Comparison of ENCODE assay signal across 1 cellular context in the genomic region with DNA sequence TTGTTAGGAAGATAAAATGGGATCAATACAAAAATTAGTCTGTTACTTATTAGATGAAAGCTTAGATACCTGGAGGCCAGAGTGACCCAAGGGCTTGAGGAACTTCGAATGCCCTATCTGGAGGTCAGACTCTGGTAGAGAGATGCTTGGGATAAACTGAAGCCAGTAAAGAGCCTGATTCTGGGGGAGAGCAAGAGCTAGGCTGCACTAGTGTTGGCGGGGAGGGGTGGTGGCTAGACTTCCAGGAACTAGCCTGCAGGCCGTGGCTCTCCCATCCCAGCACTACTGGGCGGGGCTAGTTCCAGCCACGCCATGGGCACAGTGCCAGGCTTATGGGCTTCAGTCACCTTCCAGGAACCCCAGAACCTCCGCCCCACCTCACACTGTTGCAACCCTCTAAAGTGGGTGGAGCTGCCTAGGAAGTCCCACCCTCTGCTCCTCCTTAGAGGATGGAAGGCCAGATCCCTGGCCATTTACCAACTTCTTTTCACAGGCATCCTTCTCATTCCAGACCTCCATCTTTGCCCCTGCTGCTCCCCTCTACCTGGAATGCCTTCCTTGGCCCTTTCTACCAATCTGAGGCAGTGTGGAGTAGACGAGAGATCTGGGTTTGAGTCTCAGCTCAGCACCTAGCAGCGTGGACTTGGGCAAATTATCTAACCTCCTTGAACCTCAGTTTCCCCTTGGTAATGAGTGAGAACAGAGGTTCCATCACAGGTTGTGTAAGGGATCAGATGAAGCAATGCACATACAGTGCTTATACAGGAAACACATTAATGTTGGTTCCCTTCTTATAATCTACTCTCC.
TF ChIP-seq lines count a peak whose summit lies in the region.

No MANE protein-coding gene starts in this region.

TF ChIP-seq in HepG2, 621 proteins besides CTCF, POLR2A, EP300 and RAD21 (continued from another document):
- TF ChIP-seq GATAD2A (CRISPR knock-in tag; IDR thresholded peaks at IDR 0.05) (no peak), RBM22 (optimal IDR thresholded peaks at IDR 0.05; ENCODE audit: low read length) (no peak), BCL6 (CRISPR knock-in tag; IDR thresholded peaks at IDR 0.05) (peak; percentile 96), SMARCC2 (IDR thresholded peaks at IDR 0.05) (no peak), ZNF33B (CRISPR knock-in tag; IDR thresholded peaks at IDR 0.05) (no peak), ZNF569 (CRISPR knock-in tag; IDR thresholded peaks at IDR 0.05; ENCODE audit: borderline replicate concordance) (no peak), ZNF296 (CRISPR knock-in tag; conservative IDR thresholded peaks at IDR 0.05) (no peak), ELF3 (CRISPR knock-in tag; IDR thresholded peaks at IDR 0.05) (0 out of 2 replicates have a peak, but pooled peaks have one; percentile 25), SRSF1 (optimal IDR thresholded peaks at IDR 0.05; ENCODE audit: low read depth, low read length) (no peak), ZSCAN20 (CRISPR knock-in tag; IDR thresholded peaks at IDR 0.05; ENCODE audit: borderline replicate concordance) (no peak), CHD4 (IDR thresholded peaks at IDR 0.05; ENCODE audit: borderline replicate concordance, low read length) (no peak)
- TF ChIP-seq, protein P1, sequence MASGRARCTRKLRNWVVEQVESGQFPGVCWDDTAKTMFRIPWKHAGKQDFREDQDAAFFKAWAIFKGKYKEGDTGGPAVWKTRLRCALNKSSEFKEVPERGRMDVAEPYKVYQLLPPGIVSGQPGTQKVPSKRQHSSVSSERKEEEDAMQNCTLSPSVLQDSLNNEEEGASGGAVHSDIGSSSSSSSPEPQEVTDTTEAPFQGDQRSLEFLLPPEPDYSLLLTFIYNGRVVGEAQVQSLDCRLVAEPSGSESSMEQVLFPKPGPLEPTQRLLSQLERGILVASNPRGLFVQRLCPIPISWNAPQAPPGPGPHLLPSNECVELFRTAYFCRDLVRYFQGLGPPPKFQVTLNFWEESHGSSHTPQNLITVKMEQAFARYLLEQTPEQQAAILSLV (CRISPR knock-in tag; IDR thresholded peaks at IDR 0.05; ENCODE audit: borderline replicate concordance) = no peak
- TF ChIP-seq, protein P2, sequence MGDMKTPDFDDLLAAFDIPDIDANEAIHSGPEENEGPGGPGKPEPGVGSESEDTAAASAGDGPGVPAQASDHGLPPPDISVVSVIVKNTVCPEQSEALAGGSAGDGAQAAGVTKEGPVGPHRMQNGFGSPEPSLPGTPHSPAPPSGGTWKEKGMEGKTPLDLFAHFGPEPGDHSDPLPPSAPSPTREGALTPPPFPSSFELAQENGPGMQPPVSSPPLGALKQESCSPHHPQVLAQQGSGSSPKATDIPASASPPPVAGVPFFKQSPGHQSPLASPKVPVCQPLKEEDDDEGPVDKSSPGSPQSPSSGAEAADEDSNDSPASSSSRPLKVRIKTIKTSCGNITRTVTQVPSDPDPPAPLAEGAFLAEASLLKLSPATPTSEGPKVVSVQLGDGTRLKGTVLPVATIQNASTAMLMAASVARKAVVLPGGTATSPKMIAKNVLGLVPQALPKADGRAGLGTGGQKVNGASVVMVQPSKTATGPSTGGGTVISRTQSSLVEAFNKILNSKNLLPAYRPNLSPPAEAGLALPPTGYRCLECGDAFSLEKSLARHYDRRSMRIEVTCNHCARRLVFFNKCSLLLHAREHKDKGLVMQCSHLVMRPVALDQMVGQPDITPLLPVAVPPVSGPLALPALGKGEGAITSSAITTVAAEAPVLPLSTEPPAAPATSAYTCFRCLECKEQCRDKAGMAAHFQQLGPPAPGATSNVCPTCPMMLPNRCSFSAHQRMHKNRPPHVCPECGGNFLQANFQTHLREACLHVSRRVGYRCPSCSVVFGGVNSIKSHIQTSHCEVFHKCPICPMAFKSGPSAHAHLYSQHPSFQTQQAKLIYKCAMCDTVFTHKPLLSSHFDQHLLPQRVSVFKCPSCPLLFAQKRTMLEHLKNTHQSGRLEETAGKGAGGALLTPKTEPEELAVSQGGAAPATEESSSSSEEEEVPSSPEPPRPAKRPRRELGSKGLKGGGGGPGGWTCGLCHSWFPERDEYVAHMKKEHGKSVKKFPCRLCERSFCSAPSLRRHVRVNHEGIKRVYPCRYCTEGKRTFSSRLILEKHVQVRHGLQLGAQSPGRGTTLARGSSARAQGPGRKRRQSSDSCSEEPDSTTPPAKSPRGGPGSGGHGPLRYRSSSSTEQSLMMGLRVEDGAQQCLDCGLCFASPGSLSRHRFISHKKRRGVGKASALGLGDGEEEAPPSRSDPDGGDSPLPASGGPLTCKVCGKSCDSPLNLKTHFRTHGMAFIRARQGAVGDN (CRISPR knock-in tag; IDR thresholded peaks at IDR 0.05) = peak; percentile 35; the same call in 1 of the 2 replicates
- TF ChIP-seq, protein P3, sequence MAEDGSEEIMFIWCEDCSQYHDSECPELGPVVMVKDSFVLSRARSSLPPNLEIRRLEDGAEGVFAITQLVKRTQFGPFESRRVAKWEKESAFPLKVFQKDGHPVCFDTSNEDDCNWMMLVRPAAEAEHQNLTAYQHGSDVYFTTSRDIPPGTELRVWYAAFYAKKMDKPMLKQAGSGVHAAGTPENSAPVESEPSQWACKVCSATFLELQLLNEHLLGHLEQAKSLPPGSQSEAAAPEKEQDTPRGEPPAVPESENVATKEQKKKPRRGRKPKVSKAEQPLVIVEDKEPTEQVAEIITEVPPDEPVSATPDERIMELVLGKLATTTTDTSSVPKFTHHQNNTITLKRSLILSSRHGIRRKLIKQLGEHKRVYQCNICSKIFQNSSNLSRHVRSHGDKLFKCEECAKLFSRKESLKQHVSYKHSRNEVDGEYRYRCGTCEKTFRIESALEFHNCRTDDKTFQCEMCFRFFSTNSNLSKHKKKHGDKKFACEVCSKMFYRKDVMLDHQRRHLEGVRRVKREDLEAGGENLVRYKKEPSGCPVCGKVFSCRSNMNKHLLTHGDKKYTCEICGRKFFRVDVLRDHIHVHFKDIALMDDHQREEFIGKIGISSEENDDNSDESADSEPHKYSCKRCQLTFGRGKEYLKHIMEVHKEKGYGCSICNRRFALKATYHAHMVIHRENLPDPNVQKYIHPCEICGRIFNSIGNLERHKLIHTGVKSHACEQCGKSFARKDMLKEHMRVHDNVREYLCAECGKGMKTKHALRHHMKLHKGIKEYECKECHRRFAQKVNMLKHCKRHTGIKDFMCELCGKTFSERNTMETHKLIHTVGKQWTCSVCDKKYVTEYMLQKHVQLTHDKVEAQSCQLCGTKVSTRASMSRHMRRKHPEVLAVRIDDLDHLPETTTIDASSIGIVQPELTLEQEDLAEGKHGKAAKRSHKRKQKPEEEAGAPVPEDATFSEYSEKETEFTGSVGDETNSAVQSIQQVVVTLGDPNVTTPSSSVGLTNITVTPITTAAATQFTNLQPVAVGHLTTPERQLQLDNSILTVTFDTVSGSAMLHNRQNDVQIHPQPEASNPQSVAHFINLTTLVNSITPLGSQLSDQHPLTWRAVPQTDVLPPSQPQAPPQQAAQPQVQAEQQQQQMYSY (CRISPR knock-in tag; IDR thresholded peaks at IDR 0.05) = no peak
